In the genomic region with DNA sequence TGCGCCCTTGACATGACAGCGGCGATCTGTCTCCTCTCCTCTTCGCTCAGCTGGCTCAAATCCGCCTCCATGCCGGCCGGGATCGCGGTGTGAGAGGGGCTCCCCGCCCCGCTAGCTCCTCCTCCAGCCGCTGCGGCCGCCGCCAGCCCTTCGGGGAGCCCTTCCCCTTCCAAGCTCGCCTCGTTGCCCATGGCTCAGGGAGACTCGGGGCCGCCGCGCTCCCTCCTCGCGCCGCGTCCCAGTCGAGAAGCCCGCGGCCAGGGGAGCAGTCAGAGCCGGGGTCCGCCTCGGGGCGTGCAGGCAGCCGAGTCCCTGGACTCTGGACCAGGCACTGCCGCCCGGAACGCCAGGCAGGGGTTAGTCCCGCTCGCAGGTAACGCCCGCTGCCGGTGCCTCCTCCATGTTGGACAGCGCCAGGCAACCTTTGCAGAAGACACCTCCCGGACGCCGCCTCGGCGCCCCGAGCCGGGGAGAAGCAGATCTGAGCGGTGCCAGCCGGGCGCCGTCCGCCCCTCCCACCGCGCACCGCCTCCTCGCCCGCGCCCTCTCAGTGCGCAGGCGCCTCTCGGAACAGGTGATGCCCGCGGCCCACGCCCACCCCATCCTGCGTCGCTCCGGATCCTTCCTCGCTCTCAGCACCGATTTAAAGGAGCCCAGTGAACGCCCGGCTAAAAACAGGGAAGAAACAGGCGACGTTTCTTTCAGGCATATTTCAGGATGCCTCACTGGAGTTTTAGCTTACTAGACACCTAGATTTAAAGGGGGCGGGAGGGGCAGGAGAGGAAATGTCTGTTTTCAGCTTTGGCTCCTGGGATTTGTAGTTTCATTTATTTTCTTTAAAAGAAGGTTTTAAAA, we compare ENCODE assay signal across 1 cellular context.
TF ChIP-seq lines count a peak whose summit lies in the region.

A gene with protein sequence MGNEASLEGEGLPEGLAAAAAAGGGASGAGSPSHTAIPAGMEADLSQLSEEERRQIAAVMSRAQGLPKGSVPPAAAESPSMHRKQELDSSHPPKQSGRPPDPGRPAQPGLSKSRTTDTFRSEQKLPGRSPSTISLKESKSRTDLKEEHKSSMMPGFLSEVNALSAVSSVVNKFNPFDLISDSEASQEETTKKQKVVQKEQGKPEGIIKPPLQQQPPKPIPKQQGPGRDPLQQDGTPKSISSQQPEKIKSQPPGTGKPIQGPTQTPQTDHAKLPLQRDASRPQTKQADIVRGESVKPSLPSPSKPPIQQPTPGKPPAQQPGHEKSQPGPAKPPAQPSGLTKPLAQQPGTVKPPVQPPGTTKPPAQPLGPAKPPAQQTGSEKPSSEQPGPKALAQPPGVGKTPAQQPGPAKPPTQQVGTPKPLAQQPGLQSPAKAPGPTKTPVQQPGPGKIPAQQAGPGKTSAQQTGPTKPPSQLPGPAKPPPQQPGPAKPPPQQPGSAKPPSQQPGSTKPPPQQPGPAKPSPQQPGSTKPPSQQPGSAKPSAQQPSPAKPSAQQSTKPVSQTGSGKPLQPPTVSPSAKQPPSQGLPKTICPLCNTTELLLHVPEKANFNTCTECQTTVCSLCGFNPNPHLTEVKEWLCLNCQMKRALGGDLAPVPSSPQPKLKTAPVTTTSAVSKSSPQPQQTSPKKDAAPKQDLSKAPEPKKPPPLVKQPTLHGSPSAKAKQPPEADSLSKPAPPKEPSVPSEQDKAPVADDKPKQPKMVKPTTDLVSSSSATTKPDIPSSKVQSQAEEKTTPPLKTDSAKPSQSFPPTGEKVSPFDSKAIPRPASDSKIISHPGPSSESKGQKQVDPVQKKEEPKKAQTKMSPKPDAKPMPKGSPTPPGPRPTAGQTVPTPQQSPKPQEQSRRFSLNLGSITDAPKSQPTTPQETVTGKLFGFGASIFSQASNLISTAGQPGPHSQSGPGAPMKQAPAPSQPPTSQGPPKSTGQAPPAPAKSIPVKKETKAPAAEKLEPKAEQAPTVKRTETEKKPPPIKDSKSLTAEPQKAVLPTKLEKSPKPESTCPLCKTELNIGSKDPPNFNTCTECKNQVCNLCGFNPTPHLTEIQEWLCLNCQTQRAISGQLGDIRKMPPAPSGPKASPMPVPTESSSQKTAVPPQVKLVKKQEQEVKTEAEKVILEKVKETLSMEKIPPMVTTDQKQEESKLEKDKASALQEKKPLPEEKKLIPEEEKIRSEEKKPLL (N-terminal part only) (minus strand): TSS at position 483 of the 855 bp plus-strand sequence. CDS start 292 bp downstream, at position 191.

TF ChIP-seq in A549, 52 proteins besides CTCF, POLR2A, EP300 and RAD21:
- TF ChIP-seq, protein P1, sequence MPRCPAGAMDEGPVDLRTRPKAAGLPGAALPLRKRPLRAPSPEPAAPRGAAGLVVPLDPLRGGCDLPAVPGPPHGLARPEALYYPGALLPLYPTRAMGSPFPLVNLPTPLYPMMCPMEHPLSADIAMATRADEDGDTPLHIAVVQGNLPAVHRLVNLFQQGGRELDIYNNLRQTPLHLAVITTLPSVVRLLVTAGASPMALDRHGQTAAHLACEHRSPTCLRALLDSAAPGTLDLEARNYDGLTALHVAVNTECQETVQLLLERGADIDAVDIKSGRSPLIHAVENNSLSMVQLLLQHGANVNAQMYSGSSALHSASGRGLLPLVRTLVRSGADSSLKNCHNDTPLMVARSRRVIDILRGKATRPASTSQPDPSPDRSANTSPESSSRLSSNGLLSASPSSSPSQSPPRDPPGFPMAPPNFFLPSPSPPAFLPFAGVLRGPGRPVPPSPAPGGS (IDR thresholded peaks at IDR 0.05): peak; percentile 55; the same call in 1 of the 3 replicates
- TF ChIP-seq SREBF2 (IDR thresholded peaks at IDR 0.05) (no peak), ZFP36 (IDR thresholded peaks at IDR 0.05; ENCODE audit: borderline replicate concordance, partially characterized antibody) (no peak), CHD2 (IDR thresholded peaks at IDR 0.05; ENCODE audit: low read length, partially characterized antibody) (no peak), JUN (IDR thresholded peaks at IDR 0.05) (peak in 1 of 2 experiments; percentile 36; a peak in 1 of 5 replicates), FOSB (CRISPR knock-in tag; IDR thresholded peaks at IDR 0.05) (no peak), ESRRA (IDR thresholded peaks at IDR 0.05; ENCODE audit: borderline replicate concordance, low read length) (no peak), SMC3 (IDR thresholded peaks at IDR 0.05) (peak; percentile 18; the same call in 1 of the 3 replicates), MAFK (IDR thresholded peaks at IDR 0.05; ENCODE audit: partially characterized antibody) (peak; percentile 40), RNF2 (IDR thresholded peaks at IDR 0.05; ENCODE audit: borderline replicate concordance, low read depth) (no peak), PHF8 (IDR thresholded peaks at IDR 0.05; ENCODE audit: borderline replicate concordance, low read depth) (0 out of 2 replicates have a peak, but pooled peaks have one; percentile 27)
- TF ChIP-seq, protein P2, sequence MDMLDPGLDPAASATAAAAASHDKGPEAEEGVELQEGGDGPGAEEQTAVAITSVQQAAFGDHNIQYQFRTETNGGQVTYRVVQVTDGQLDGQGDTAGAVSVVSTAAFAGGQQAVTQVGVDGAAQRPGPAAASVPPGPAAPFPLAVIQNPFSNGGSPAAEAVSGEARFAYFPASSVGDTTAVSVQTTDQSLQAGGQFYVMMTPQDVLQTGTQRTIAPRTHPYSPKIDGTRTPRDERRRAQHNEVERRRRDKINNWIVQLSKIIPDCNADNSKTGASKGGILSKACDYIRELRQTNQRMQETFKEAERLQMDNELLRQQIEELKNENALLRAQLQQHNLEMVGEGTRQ (IDR thresholded peaks at IDR 0.05): peak; percentile 59
- TF ChIP-seq, protein P3, sequence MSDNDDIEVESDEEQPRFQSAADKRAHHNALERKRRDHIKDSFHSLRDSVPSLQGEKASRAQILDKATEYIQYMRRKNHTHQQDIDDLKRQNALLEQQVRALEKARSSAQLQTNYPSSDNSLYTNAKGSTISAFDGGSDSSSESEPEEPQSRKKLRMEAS (IDR thresholded peaks at IDR 0.05): peak; percentile 56
- TF ChIP-seq, protein P4, sequence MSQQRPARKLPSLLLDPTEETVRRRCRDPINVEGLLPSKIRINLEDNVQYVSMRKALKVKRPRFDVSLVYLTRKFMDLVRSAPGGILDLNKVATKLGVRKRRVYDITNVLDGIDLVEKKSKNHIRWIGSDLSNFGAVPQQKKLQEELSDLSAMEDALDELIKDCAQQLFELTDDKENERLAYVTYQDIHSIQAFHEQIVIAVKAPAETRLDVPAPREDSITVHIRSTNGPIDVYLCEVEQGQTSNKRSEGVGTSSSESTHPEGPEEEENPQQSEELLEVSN (IDR thresholded peaks at IDR 0.05; ENCODE audit: borderline replicate concordance, low read depth): peak; percentile 58; the same call in 1 of the 2 replicates
- TF ChIP-seq, protein P5, sequence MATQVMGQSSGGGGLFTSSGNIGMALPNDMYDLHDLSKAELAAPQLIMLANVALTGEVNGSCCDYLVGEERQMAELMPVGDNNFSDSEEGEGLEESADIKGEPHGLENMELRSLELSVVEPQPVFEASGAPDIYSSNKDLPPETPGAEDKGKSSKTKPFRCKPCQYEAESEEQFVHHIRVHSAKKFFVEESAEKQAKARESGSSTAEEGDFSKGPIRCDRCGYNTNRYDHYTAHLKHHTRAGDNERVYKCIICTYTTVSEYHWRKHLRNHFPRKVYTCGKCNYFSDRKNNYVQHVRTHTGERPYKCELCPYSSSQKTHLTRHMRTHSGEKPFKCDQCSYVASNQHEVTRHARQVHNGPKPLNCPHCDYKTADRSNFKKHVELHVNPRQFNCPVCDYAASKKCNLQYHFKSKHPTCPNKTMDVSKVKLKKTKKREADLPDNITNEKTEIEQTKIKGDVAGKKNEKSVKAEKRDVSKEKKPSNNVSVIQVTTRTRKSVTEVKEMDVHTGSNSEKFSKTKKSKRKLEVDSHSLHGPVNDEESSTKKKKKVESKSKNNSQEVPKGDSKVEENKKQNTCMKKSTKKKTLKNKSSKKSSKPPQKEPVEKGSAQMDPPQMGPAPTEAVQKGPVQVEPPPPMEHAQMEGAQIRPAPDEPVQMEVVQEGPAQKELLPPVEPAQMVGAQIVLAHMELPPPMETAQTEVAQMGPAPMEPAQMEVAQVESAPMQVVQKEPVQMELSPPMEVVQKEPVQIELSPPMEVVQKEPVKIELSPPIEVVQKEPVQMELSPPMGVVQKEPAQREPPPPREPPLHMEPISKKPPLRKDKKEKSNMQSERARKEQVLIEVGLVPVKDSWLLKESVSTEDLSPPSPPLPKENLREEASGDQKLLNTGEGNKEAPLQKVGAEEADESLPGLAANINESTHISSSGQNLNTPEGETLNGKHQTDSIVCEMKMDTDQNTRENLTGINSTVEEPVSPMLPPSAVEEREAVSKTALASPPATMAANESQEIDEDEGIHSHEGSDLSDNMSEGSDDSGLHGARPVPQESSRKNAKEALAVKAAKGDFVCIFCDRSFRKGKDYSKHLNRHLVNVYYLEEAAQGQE (IDR thresholded peaks at IDR 0.05): peak; percentile 74
